ENCODE assay signal across 16 cellular contexts in the genomic region with DNA sequence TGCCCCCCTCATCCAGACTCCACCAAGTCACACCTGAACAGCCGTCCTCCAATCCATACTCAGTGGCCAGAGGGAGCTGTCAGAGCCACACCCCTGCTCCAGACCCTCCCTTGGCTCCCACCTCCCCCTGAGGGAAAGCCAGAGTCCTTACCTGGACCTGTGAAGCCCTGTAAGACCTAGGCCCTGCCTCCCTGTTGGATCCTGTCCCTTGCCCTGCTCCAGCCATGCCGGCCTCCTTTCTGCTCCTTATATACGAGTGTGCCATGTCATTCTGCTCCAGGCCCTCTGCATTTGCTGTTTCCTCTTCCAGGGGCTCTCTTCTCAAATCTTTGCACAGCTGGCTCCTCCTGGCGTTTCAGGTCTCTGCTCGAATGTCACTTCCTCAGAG.
"Had no signal": no experiment of that assay in that cellular context is flagged by ENCODE, and none has a peak within 500 bp of the region (broad histone marks: within the 10 kb centered on the region; RNA-seq: fewer than 3 reads in every experiment).

No MANE protein-coding gene starts in this region.

- H3K27ac ChIP-seq: esophagus squamous epithelium, left ventricle myocardium inferior, parathyroid adenoma, stomach, testis, upper lobe of right lung, WERI-Rb-1 had no signal

- H3K27ac Mint-ChIP-seq: activated CD8-positive, alpha-beta T cell treated with anti-CD3 and anti-CD28 coated beads for 36 hours had no signal

- H2AFZ ChIP-seq: parathyroid adenoma had no signal

- H3K9ac ChIP-seq: parathyroid adenoma had no signal

- H3K36me3 Mint-ChIP-seq: activated naive CD4-positive, alpha-beta T cell treated with anti-CD3 and anti-CD28 coated beads, Interleukin-2, amount 50 U/mL, for 72 hours had no signal

- H3K4me3 Mint-ChIP-seq: activated CD8-positive, alpha-beta T cell treated with anti-CD3 and anti-CD28 coated beads for 36 hours; activated T-cell treated with anti-CD3 and anti-CD28 coated beads, Interleukin-2, amount 50 U/mL, for 4 hours had no signal

- H3K9me3 ChIP-seq: esophagus squamous epithelium, left ventricle myocardium inferior, stomach, testis, upper lobe of right lung had no signal

- H3K36me3 ChIP-seq: esophagus squamous epithelium, left ventricle myocardium inferior, stomach, upper lobe of right lung, WERI-Rb-1 had no signal

- ATAC-seq: activated CD8-positive, alpha-beta T cell treated with anti-CD3 and anti-CD28 coated beads for 36 hours; activated naive CD4-positive, alpha-beta T cell treated with anti-CD3 and anti-CD28 coated beads, Interleukin-2, amount 50 U/mL, for 72 hours; activated T-cell treated with anti-CD3 and anti-CD28 coated beads, Interleukin-2, amount 50 U/mL, for 4 hours; upper lobe of right lung had no signal

- FAIRE-seq: colon had no signal

- H3K4me1 ChIP-seq: parathyroid adenoma, testis, upper lobe of right lung had no signal

- DNase-seq: activated CD4-positive, alpha-beta T cell treated with anti-CD3 and anti-CD28 coated beads for 4 hours; activated CD8-positive, alpha-beta T cell treated with anti-CD3 and anti-CD28 coated beads for 36 hours; activated gamma-delta T cell; activated T-cell treated with anti-CD3 and anti-CD28 coated beads, Interleukin-2, amount 50 U/mL, for 4 hours; esophagus squamous epithelium; glutamatergic neuron; left ventricle myocardium inferior; mesendoderm; stimulated activated CD4-positive, alpha-beta T cell treated with anti-CD3 and anti-CD28 coated beads, Interleukin-1b, Interleukin-23, amount 100 ng/mL, for 48 hours; stomach; testis; upper lobe of right lung; WERI-Rb-1 had no signal

- H3K27me3 ChIP-seq: testis, upper lobe of right lung had no signal

- H3K79me2 ChIP-seq: parathyroid adenoma had no signal

- H3K9me3 Mint-ChIP-seq: activated CD8-positive, alpha-beta T cell treated with anti-CD3 and anti-CD28 coated beads for 36 hours; activated naive CD4-positive, alpha-beta T cell treated with anti-CD3 and anti-CD28 coated beads, Interleukin-2, amount 50 U/mL, for 72 hours; activated T-cell treated with anti-CD3 and anti-CD28 coated beads, Interleukin-2, amount 50 U/mL, for 4 hours had no signal

- H3K4me3 ChIP-seq: esophagus squamous epithelium, left ventricle myocardium inferior, stomach, testis, upper lobe of right lung had no signal
